Comparison of ENCODE assay signal across 13 cellular contexts in genomic region chr13:77516342-77516789, GRCh38. TPM values are rescaled to one million over a fixed set of nuclear protein-coding genes. Genes with fewer than 3 reads are reported as not detected.
DNase-seq lines count a peak whose midpoint lies in the region; ATAC-seq lines count a peak whose summit lies in the region.
"Had no signal": no experiment of that assay in that cellular context is flagged by ENCODE, and none has a peak within 500 bp of the region (broad histone marks: within the 10 kb centered on the region; RNA-seq: fewer than 3 reads in every experiment).

No MANE protein-coding gene starts in this region.

- H3K4me2 ChIP-seq in mesenchymal stem cell (ENCODE audit: low read length, poor library complexity, severe bottlenecking), result no peak overlapping the region

- no peaks in the 10 kb centered on the region for H3K27me3 ChIP-seq in mesenchymal stem cell (ENCODE audit: control insufficient read depth in 1 of 2, insufficient read depth in 1 of 2, low read length in 2 of 2)

- H3K36me3 Mint-ChIP-seq in activated T-cell treated with anti-CD3 and anti-CD28 coated beads, Interleukin-2, amount 50 U/mL, for 72 hours (ENCODE audit: insufficient read depth in 2 of 2), result no peaks in the 10 kb centered on the region
- H3K36me3 Mint-ChIP-seq: memory B cell had no signal

- intact Hi-C loops in Right ventricle myocardium inferior (cut with DNase I), result no loop called here

- peak; percentile 46 for ATAC-seq in HG02840 (IDR thresholded peaks at IDR 0.05; ENCODE audit: low FRiP score, unreplicated experiment)
- peak; percentile 89 to 95 for ATAC-seq in activated T-cell treated with anti-CD3 and anti-CD28 coated beads, Interleukin-2, amount 50 U/mL, for 72 hours (replicated peaks in 1 of 2)
- no peak for ATAC-seq in GM21528 (IDR thresholded peaks at IDR 0.05; ENCODE audit: low FRiP score, unreplicated experiment)
- no peak for ATAC-seq in Right ventricle myocardium inferior

- DNase-seq in DMS53 (lab: John Stamatoyannopoulos, UW) (peak; percentile 28), DMS53 treated with DMSO at 0.1 percent for 48 hours (lab: John Stamatoyannopoulos, UW; ENCODE audit: unreplicated experiment) (no peak), mesenchymal stem cell (peak; percentile 12), Right ventricle myocardium inferior (ENCODE audit: missing footprints) (no peak)
- DNase-seq in activated T-cell treated with anti-CD3 and anti-CD28 coated beads, Interleukin-2, amount 50 U/mL, for 72 hours, result peak in 1 of 2 donors; percentile 6
- no peak for DNase-seq in effector CD8-positive, alpha-beta T cell (lab: John Stamatoyannopoulos, UW)
- DNase-seq: erythroblast, NCI-H524 had no signal

- WGBS in mesenchymal stem cell, result 84% methylated on average over 2 of the region's 4 CpGs

- H3K79me1 ChIP-seq in mesenchymal stem cell (replicated peaks; ENCODE audit: low read length, poor library complexity, severe bottlenecking), result no peaks in the 10 kb centered on the region

- H3K27me3 Mint-ChIP-seq in activated T-cell treated with anti-CD3 and anti-CD28 coated beads, Interleukin-2, amount 50 U/mL, for 72 hours (ENCODE audit: low read depth), result no peaks in the 10 kb centered on the region

- no peak overlapping the region for H2BK12ac ChIP-seq in mesenchymal stem cell (ENCODE audit: low read length in 2 of 2)

- peaks cover 4% of the 10 kb centered on the region for H3K4me1 Mint-ChIP-seq in activated T-cell treated with anti-CD3 and anti-CD28 coated beads, Interleukin-2, amount 50 U/mL, for 72 hours (ENCODE audit: low read depth)

- H2AK5ac ChIP-seq in mesenchymal stem cell (ENCODE audit: low read length, severe bottlenecking), result no peak overlapping the region

- H3K9me3 Mint-ChIP-seq in activated T-cell treated with anti-CD3 and anti-CD28 coated beads, Interleukin-2, amount 50 U/mL, for 72 hours, result no peaks in the 10 kb centered on the region
- H3K9me3 Mint-ChIP-seq: memory B cell had no signal

- no peak overlapping the region for H3K23ac ChIP-seq in mesenchymal stem cell (ENCODE audit: low read length in 2 of 2)

- H3K4me3 Mint-ChIP-seq in activated T-cell treated with anti-CD3 and anti-CD28 coated beads, Interleukin-2, amount 50 U/mL, for 72 hours, result no peak overlapping the region
- H3K4me3 Mint-ChIP-seq: memory B cell had no signal

- H3K4me3 ChIP-seq in mesenchymal stem cell (ENCODE audit: insufficient read depth in 1 of 2, low read depth in 1 of 2, low read length in 2 of 2), result no peak overlapping the region

- H2BK15ac ChIP-seq in mesenchymal stem cell (ENCODE audit: low read depth, poor library complexity, severe bottlenecking), result no peak overlapping the region

- H2BK120ac ChIP-seq in mesenchymal stem cell (ENCODE audit: low read depth, low read length), result no peak overlapping the region

- no peak overlapping the region for H2BK5ac ChIP-seq in mesenchymal stem cell (ENCODE audit: low read depth, low read length, poor library complexity, severe bottlenecking)

- no peak overlapping the region for H3K27ac Mint-ChIP-seq in activated T-cell treated with anti-CD3 and anti-CD28 coated beads, Interleukin-2, amount 50 U/mL, for 72 hours
- H3K27ac Mint-ChIP-seq: memory B cell had no signal

- H4K91ac ChIP-seq in mesenchymal stem cell (ENCODE audit: low read length), result no peak overlapping the region

- H3K27ac ChIP-seq in mesenchymal stem cell (ENCODE audit: low read length, poor library complexity, severe bottlenecking), result peak overlapping the region; percentile 82
- H3K27ac ChIP-seq: 22Rv1 had no signal

- peaks cover 5% of the 10 kb centered on the region for H3K4me1 ChIP-seq in mesenchymal stem cell (ENCODE audit: control insufficient read depth, insufficient read depth, low read depth, low read length)

- no peak overlapping the region for H3K9ac ChIP-seq in mesenchymal stem cell (ENCODE audit: low read length)

- H4K8ac ChIP-seq in mesenchymal stem cell (ENCODE audit: low read length), result no peak overlapping the region

- no peak overlapping the region for H3K18ac ChIP-seq in mesenchymal stem cell (ENCODE audit: low read depth in 1 of 2, low read length in 2 of 2)

- no peaks in the 10 kb centered on the region for H3K36me3 ChIP-seq in mesenchymal stem cell (ENCODE audit: control insufficient read depth in 1 of 2, insufficient read depth in 2 of 2, low read depth in 1 of 2, low read length in 2 of 2)

- H2AFZ ChIP-seq in mesenchymal stem cell (ENCODE audit: low read depth, low read length), result no peak overlapping the region

- H3K9me3 ChIP-seq in mesenchymal stem cell (ENCODE audit: control insufficient read depth, low read length), result no peaks in the 10 kb centered on the region

- H3K14ac ChIP-seq in mesenchymal stem cell (ENCODE audit: low read length in 2 of 2), result no peak overlapping the region

- H3K4ac ChIP-seq in mesenchymal stem cell (ENCODE audit: low read depth in 1 of 2, low read length in 2 of 2), result no peak overlapping the region

RNA-seq across cellular contexts. Expression of gene SCEL, which starts 19.1 kb away (rescaled TPM):
- not detected for total RNA-seq in activated T-cell treated with anti-CD3 and anti-CD28 coated beads, Interleukin-2, amount 50 U/mL, for 72 hours
- not detected for polyA plus RNA-seq in mesenchymal stem cell (2013, experiment 1 of 2)
- not detected for polyA plus RNA-seq in mesenchymal stem cell (2013, experiment 2 of 2)
- not detected for total RNA-seq in Right ventricle myocardium inferior
- total RNA-seq: T-helper 2 cell treated with Interferon-gamma antibody and Interleukin-4, amounts not matched to agents 100 ng/mL and 5 ng/mL, for 36 hours had no signal

Comparison
In these comparisons a context has a peak if more than half of its experiments do, and no peak if none do; other contexts are left out.
1. DNase-seq: peak in DMS53 (single experiment) and mesenchymal stem cell (single experiment); none in DMS53 treated with DMSO at 0.1 percent for 48 hours (single experiment), effector CD8-positive, alpha-beta T cell (single experiment) and Right ventricle myocardium inferior (single experiment).
2. ATAC-seq: peak in HG02840 (single experiment) and activated T-cell treated with anti-CD3 and anti-CD28 coated beads, Interleukin-2, amount 50 U/mL, for 72 hours (2 of 2); none in GM21528 (single experiment) and Right ventricle myocardium inferior (single experiment).